8 cellular contexts compared by ENCODE assay signal in genomic region chr2:207311316-207312005, GRCh38.
DNase-seq lines count a peak whose midpoint lies in the region; ATAC-seq, FAIRE-seq and TF ChIP-seq lines count a peak whose summit lies in the region.

No MANE protein-coding gene starts in this region.

- peak; percentile 89 for ATAC-seq in GM21717 (IDR thresholded peaks at IDR 0.05; ENCODE audit: unreplicated experiment)
- ATAC-seq in HG03025 (IDR thresholded peaks at IDR 0.05; ENCODE audit: low FRiP score, unreplicated experiment) = no peak

- TF ChIP-seq CTCF in WERI-Rb-1 (IDR thresholded peaks at IDR 0.05; ENCODE audit: low read depth, low read length) (0 out of 2 replicates have a peak, but pooled peaks have one; percentile 6), smooth muscle cell (IDR thresholded peaks at IDR 0.05; ENCODE audit: borderline replicate concordance, insufficient read depth, poor library complexity, severe bottlenecking) (peak; percentile 13)

- H3F3A ChIP-seq in smooth muscle cell (ENCODE audit: low read depth) = peaks cover 6% of the 10 kb centered on the region

- no peak overlapping the region for H3K27ac ChIP-seq in WERI-Rb-1
- peak overlapping the region; percentile 73 for H3K27ac ChIP-seq in smooth muscle cell (ENCODE audit: low read depth)

- peak; percentile 87 for FAIRE-seq in HTR-8/SVneo (lab: Jason Lieb, UNC)

- H3K27me3 ChIP-seq in WERI-Rb-1 (ENCODE audit: insufficient read depth, low read depth, severe bottlenecking) (no peaks in the 10 kb centered on the region), smooth muscle cell (ENCODE audit: low read depth) (no peaks in the 10 kb centered on the region)

- H3K4me2 ChIP-seq in smooth muscle cell = peak overlapping the region; percentile 25

- H3K4me1 ChIP-seq in smooth muscle cell (ENCODE audit: low read depth) = no peaks in the 10 kb centered on the region

- DNase-seq in NCI-H2107 treated with DMSO at 0.1 percent for 48 hours (lab: John Stamatoyannopoulos, UW; ENCODE audit: unreplicated experiment) = peak; percentile 86
- no peak for DNase-seq in NCI-H2107 (lab: John Stamatoyannopoulos, UW)
- DNase-seq in HTR-8/SVneo (ENCODE audit: insufficient read length, low spot score) = peak; percentile 73
- no peak for DNase-seq in WERI-Rb-1
- peak; percentile 6 for DNase-seq in globus pallidus (ENCODE audit: low spot score)
- no peak for DNase-seq in smooth muscle cell (lab: John Stamatoyannopoulos, UW; ENCODE audit: unreplicated experiment)

- no peaks in the 10 kb centered on the region for H3K79me2 ChIP-seq in smooth muscle cell (ENCODE audit: low read depth)

- H2AFZ ChIP-seq in smooth muscle cell (ENCODE audit: low read depth) = no peak overlapping the region

- no peaks in the 10 kb centered on the region for H3K36me3 ChIP-seq in WERI-Rb-1
- H3K36me3 ChIP-seq in smooth muscle cell (ENCODE audit: low read depth) = no peaks in the 10 kb centered on the region

- 33% methylated on average over 4 of the region's 4 CpGs for WGBS in smooth muscle cell (ENCODE audit: low lambda C conversion rate)

- no peaks in the 10 kb centered on the region for H4K20me1 ChIP-seq in smooth muscle cell (ENCODE audit: low read depth)

- peak overlapping the region; percentile 26 for H3K9ac ChIP-seq in smooth muscle cell (ENCODE audit: low read depth)

- H3K4me3 ChIP-seq in WERI-Rb-1 (ENCODE audit: low read depth, low read length) (no peak overlapping the region), smooth muscle cell (no peak overlapping the region)

- H3K9me3 ChIP-seq in WERI-Rb-1 (ENCODE audit: severe bottlenecking) (no peaks in the 10 kb centered on the region), smooth muscle cell (replicated peaks; ENCODE audit: low read depth) (no peaks in the 10 kb centered on the region)

Comparison
In these comparisons a context has a peak if more than half of its experiments do, and no peak if none do; other contexts are left out.
1. DNase-seq: peak in NCI-H2107 treated with DMSO at 0.1 percent for 48 hours (single experiment), HTR-8/SVneo (single experiment) and globus pallidus (single experiment); none in NCI-H2107 (single experiment), WERI-Rb-1 (single experiment) and smooth muscle cell (single experiment).